ENCODE assay signal across 8 cellular contexts in genomic region chr2:73069855-73070650, GRCh38. TPM values are rescaled to one million over a fixed set of nuclear protein-coding genes. Genes with fewer than 3 reads are reported as not detected.
DNase-seq lines count a peak whose midpoint lies in the region; ATAC-seq and TF ChIP-seq lines count a peak whose summit lies in the region.

No MANE protein-coding gene starts in this region.

- no peak for DNase-seq in AG10803 (ENCODE audit: low read depth)
- peak; percentile 40 for DNase-seq in activated naive CD8-positive, alpha-beta T cell treated with anti-CD3 and anti-CD28 coated beads, Interleukin-2, amount 10 ng/mL, durations not matched to agents 7 days and 5 days
- peak; percentile 24 for DNase-seq in kidney tubule cell (ENCODE audit: low spot score)
- DNase-seq in GM03348 (ENCODE audit: low spot score), result no peak

- no peak for ATAC-seq in activated naive CD8-positive, alpha-beta T cell treated with anti-CD3 and anti-CD28 coated beads, Interleukin-2, amount 10 ng/mL, durations not matched to agents 7 days and 5 days (ENCODE audit: low read depth)
- no peak for ATAC-seq in GM18498 (IDR thresholded peaks at IDR 0.05; ENCODE audit: unreplicated experiment)
- no peak for ATAC-seq in HG03571 (IDR thresholded peaks at IDR 0.05; ENCODE audit: unreplicated experiment)

- H3K4me1 ChIP-seq in HEK293 (ENCODE audit: control insufficient read depth, insufficient read depth, low read length) (no peaks in the 10 kb centered on the region; the same call in 1 of the 2 replicates), thymus (ENCODE audit: control insufficient read depth, insufficient read depth, low read length) (peaks cover 14% of the 10 kb centered on the region)

- H3K9me3 Mint-ChIP-seq in activated naive CD8-positive, alpha-beta T cell treated with anti-CD3 and anti-CD28 coated beads, Interleukin-2, amount 10 ng/mL, durations not matched to agents 7 days and 5 days, result no peaks in the 10 kb centered on the region

- peak overlapping the region; percentile 86 for H3K4me3 ChIP-seq in AG10803 (ENCODE audit: low read length)
- H3K4me3 ChIP-seq in HEK293 (ENCODE audit: low read depth, low read length), result peak overlapping the region; percentile 90
- H3K4me3 ChIP-seq in thymus (ENCODE audit: low read length), result peak overlapping the region; percentile 73

- TF ChIP-seq CTCF in AG10803 (conservative IDR thresholded peaks at IDR 0.05; ENCODE audit: low read length), result no peak
- TF ChIP-seq CTCF in HEK293 (tag by site-specific recombination; IDR thresholded peaks at IDR 0.05), result no peak

- CTCF ChIA-PET in HEK293 (lab: Yijun Ruan, JAX), result interaction anchor here (1.1 kb wide), 1 partner anchor 15 kb away, joined by 3 read pairs; no protein-coding TSS in a partner anchor

- POLR2A ChIA-PET in HEK293 (lab: Yijun Ruan, JAX), result interaction anchor here (1.6 kb wide), 1 partner anchor 43 kb away, joined by 5 read pairs; the partner anchor contains the start of gene RAB11FIP5
- POLR2A ChIA-PET in activated naive CD8-positive, alpha-beta T cell treated with anti-CD3 and anti-CD28 coated beads, Interleukin-2, amount 10 ng/mL, durations not matched to agents 7 days and 5 days (lab: Charles Lee), result interaction anchor here (1.3 kb wide), 1 partner anchor 107 kb away, joined by 5 read pairs; no protein-coding TSS in a partner anchor

- peaks cover 16% of the 10 kb centered on the region for H3K36me3 Mint-ChIP-seq in activated naive CD8-positive, alpha-beta T cell treated with anti-CD3 and anti-CD28 coated beads, Interleukin-2, amount 10 ng/mL, durations not matched to agents 7 days and 5 days

- WGBS in thymus, result 15% methylated on average over 30 of the region's 30 CpGs

- H3K4me3 Mint-ChIP-seq in activated naive CD8-positive, alpha-beta T cell treated with anti-CD3 and anti-CD28 coated beads, Interleukin-2, amount 10 ng/mL, durations not matched to agents 7 days and 5 days, result peak overlapping the region; percentile 92

- H3K9me3 ChIP-seq in HEK293 (ENCODE audit: control insufficient read depth, insufficient read depth, low read depth, low read length) (no peaks in the 10 kb centered on the region), thymus (ENCODE audit: control insufficient read depth) (no peaks in the 10 kb centered on the region)

- no peaks in the 10 kb centered on the region for H3K27me3 Mint-ChIP-seq in activated naive CD8-positive, alpha-beta T cell treated with anti-CD3 and anti-CD28 coated beads, Interleukin-2, amount 10 ng/mL, durations not matched to agents 7 days and 5 days

- peak overlapping the region; percentile 80; the same call in 1 of the 2 replicates for H3K27ac ChIP-seq in HEK293 (ENCODE audit: extremely low read depth, low read depth, low read length)
- H3K27ac ChIP-seq in thymus (ENCODE audit: low read depth), result peak overlapping the region; percentile 21

- H3K27me3 ChIP-seq in thymus (ENCODE audit: control insufficient read depth, insufficient read depth), result no peaks in the 10 kb centered on the region

- H3K27ac Mint-ChIP-seq in activated naive CD8-positive, alpha-beta T cell treated with anti-CD3 and anti-CD28 coated beads, Interleukin-2, amount 10 ng/mL, durations not matched to agents 7 days and 5 days, result peak overlapping the region; percentile 46

- peaks cover 26% of the 10 kb centered on the region for H3K4me1 Mint-ChIP-seq in activated naive CD8-positive, alpha-beta T cell treated with anti-CD3 and anti-CD28 coated beads, Interleukin-2, amount 10 ng/mL, durations not matched to agents 7 days and 5 days

- peaks cover 3 to 20% of the 10 kb centered on the region in 2 experiments; a peak in 2 of 3 replicates for H3K36me3 ChIP-seq in HEK293 (ENCODE audit: control insufficient read depth in 2 of 2, insufficient read depth in 1 of 2, low read length in 2 of 2)
- no peaks in the 10 kb centered on the region for H3K36me3 ChIP-seq in thymus (ENCODE audit: control insufficient read depth, insufficient read depth)

TF ChIP-seq in HEK293, 187 proteins besides CTCF, POLR2A, EP300 and RAD21:
- TF ChIP-seq ZNF366 (tag by site-specific recombination; conservative IDR thresholded peaks at IDR 0.05) (no peak), ZNF335 (tag by site-specific recombination; conservative IDR thresholded peaks at IDR 0.05) (peak; percentile 34; the same call in 1 of the 2 replicates), SP3 (tag by site-specific recombination; IDR thresholded peaks at IDR 0.05) (peak; percentile 54), ZNF560 (tag by site-specific recombination; IDR thresholded peaks at IDR 0.05; ENCODE audit: borderline replicate concordance) (no peak), ZEB2 (tag by site-specific recombination; IDR thresholded peaks at IDR 0.05) (no peak), ZNF654 (tag by site-specific recombination; IDR thresholded peaks at IDR 0.05; ENCODE audit: low read depth) (no peak), ZNF223 (tag by site-specific recombination; IDR thresholded peaks at IDR 0.05) (no peak), ZNF138 (tag by site-specific recombination; IDR thresholded peaks at IDR 0.05; ENCODE audit: borderline replicate concordance) (no peak), ZNF530 (tag by site-specific recombination; IDR thresholded peaks at IDR 0.05; ENCODE audit: low read depth) (no peak), ZNF24 (tag by site-specific recombination; IDR thresholded peaks at IDR 0.05) (no peak), ZSCAN16 (tag by site-specific recombination; IDR thresholded peaks at IDR 0.05) (no peak)
- TF ChIP-seq, protein P1, sequence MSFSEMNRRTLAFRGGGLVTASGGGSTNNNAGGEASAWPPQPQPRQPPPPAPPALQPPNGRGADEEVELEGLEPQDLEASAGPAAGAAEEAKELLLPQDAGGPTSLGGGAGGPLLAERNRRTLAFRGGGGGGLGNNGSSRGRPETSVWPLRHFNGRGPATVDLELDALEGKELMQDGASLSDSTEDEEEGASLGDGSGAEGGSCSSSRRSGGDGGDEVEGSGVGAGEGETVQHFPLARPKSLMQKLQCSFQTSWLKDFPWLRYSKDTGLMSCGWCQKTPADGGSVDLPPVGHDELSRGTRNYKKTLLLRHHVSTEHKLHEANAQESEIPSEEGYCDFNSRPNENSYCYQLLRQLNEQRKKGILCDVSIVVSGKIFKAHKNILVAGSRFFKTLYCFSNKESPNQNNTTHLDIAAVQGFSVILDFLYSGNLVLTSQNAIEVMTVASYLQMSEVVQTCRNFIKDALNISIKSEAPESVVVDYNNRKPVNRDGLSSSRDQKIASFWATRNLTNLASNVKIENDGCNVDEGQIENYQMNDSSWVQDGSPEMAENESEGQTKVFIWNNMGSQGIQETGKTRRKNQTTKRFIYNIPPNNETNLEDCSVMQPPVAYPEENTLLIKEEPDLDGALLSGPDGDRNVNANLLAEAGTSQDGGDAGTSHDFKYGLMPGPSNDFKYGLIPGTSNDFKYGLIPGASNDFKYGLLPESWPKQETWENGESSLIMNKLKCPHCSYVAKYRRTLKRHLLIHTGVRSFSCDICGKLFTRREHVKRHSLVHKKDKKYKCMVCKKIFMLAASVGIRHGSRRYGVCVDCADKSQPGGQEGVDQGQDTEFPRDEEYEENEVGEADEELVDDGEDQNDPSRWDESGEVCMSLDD (tag by site-specific recombination; IDR thresholded peaks at IDR 0.05), result no peak

RNA-seq across cellular contexts. Expression of gene SFXN5, which starts 1.5 kb away (rescaled TPM):
- total RNA-seq in activated naive CD8-positive, alpha-beta T cell treated with anti-CD3 and anti-CD28 coated beads, Interleukin-2, amount 10 ng/mL, durations not matched to agents 7 days and 5 days, result 10 to 100 TPM; 11.9 to 13.3 TPM
- 6.2 TPM for polyA plus RNA-seq in thymus

RNA-seq across cellular contexts. Expression of gene RAB11FIP5, which starts 42.7 kb away (rescaled TPM):
- total RNA-seq in activated naive CD8-positive, alpha-beta T cell treated with anti-CD3 and anti-CD28 coated beads, Interleukin-2, amount 10 ng/mL, durations not matched to agents 7 days and 5 days, result 1 to 10 TPM; 4.8 to 4.9 TPM
- 3.8 TPM for polyA plus RNA-seq in thymus

Comparison
In these comparisons a context has a peak if more than half of its experiments do, and no peak if none do; other contexts are left out.
1. DNase-seq: peak in activated naive CD8-positive, alpha-beta T cell treated with anti-CD3 and anti-CD28 coated beads, Interleukin-2, amount 10 ng/mL, durations not matched to agents 7 days and 5 days (single experiment) and kidney tubule cell (single experiment); none in AG10803 (single experiment) and GM03348 (single experiment).
2. Peak in every context shown above with its lines, with median percentiles within 50 percentile points of each other: H3K4me3 ChIP-seq.